Comparison of ENCODE assay signal across 9 cellular contexts in genomic region chr10:88583584-88583957, GRCh38. TPM values are rescaled to one million over a fixed set of nuclear protein-coding genes. Genes with fewer than 3 reads are reported as not detected.
DNase-seq lines count a peak whose midpoint lies in the region; ATAC-seq, FAIRE-seq and TF ChIP-seq lines count a peak whose summit lies in the region.
"Had no signal": no experiment of that assay in that cellular context is flagged by ENCODE, and none has a peak within 500 bp of the region (broad histone marks: within the 10 kb centered on the region; RNA-seq: fewer than 3 reads in every experiment).

No MANE protein-coding gene starts in this region.

- peak overlapping the region; percentile 51 for H3K4me2 ChIP-seq in GM12878 (ENCODE audit: control insufficient read depth, insufficient read depth)
- H3K4me2 ChIP-seq: BLaER1 had no signal

- POLR2A ChIA-PET in activated CD4-positive, alpha-beta T cell treated with anti-CD3 and anti-CD28 coated beads, Interleukin-2, amount 10 ng/mL, durations not matched to agents 7 days and 5 days (lab: Charles Lee) = no interaction called here
- POLR2A ChIA-PET in GM12878 (lab: Charles Lee) = interaction anchor here (0.5 to 1.4 kb wide), 3 partner anchors 15 to 713 kb away, joined by 3 to 5 read pairs (median 3); no protein-coding TSS in a partner anchor

- peak overlapping the region; percentile 86 for H3K9ac ChIP-seq in GM12878 (ENCODE audit: control insufficient read depth, insufficient read depth, low read length)
- H3K9ac ChIP-seq: BLaER1 had no signal

- H3K4me3 ChIP-seq in GM12878 (peak overlapping the region; percentile 69), lower leg skin (ENCODE audit: low read depth, poor library complexity, severe bottlenecking) (peak overlapping the region; percentile 65), thoracic aorta (peak overlapping the region; percentile 84)
- H3K4me3 ChIP-seq: BLaER1 had no signal

- no peak for TF ChIP-seq RAD21 in GM12878 (IDR thresholded peaks at IDR 0.05; ENCODE audit: insufficient read depth, low read depth, low read length)

- SMC1A ChIA-PET in GM12878 (lab: Charles Lee; ENCODE audit: uncharacterized antibody, unreplicated experiment) = interaction anchor here (1.0 to 2.5 kb wide), 6 partner anchors 13 to 660 kb away, joined by 3 to 10 read pairs (median 3); no protein-coding TSS in a partner anchor

- RAD21 ChIA-PET in GM12878 (lab: Charles Lee; ENCODE audit: unreplicated experiment) = interaction anchor here (1.0 to 1.9 kb wide), 3 partner anchors 13 to 16 kb away, joined by 4 to 6 read pairs (median 4); no protein-coding TSS in a partner anchor

- H3K27ac ChIP-seq in GM12878 (ENCODE audit: control insufficient read depth, insufficient read depth) (peak overlapping the region; percentile 87), thoracic aorta (peak overlapping the region; percentile 97)
- H3K27ac ChIP-seq: BLaER1 had no signal

- H3K4me1 Mint-ChIP-seq in activated CD4-positive, alpha-beta T cell treated with anti-CD3 and anti-CD28 coated beads, Interleukin-2, amount 10 ng/mL, durations not matched to agents 7 days and 5 days = peaks cover 14% of the 10 kb centered on the region

- intact Hi-C loops in GM12878 (cut with micrococcal nuclease; ENCODE audit: unreplicated experiment) = loop anchor here (5.0 kb wide), 1 partner anchor 229 kb away; no protein-coding TSS in a partner anchor
- intact Hi-C loops in lower leg skin (cut with DNase I; ENCODE audit: low total_unique reads) = no loop called here

- H3K9me3 Mint-ChIP-seq in activated CD4-positive, alpha-beta T cell treated with anti-CD3 and anti-CD28 coated beads, Interleukin-2, amount 10 ng/mL, durations not matched to agents 7 days and 5 days = no peaks in the 10 kb centered on the region

- H3K4me1 ChIP-seq in GM12878 (ENCODE audit: control insufficient read depth, insufficient read depth, low read length) (peaks cover 4% of the 10 kb centered on the region; the same call in 1 of the 2 replicates), thoracic aorta (ENCODE audit: control insufficient read depth in 1 of 2, low read depth in 2 of 2) (peaks cover 6 to 7% of the 10 kb centered on the region in 2 donors)
- H3K4me1 ChIP-seq: BLaER1 had no signal

- peaks cover 15% of the 10 kb centered on the region for H3K27me3 Mint-ChIP-seq in activated CD4-positive, alpha-beta T cell treated with anti-CD3 and anti-CD28 coated beads, Interleukin-2, amount 10 ng/mL, durations not matched to agents 7 days and 5 days

- in situ Hi-C loops in GM12878 (cut with MboI) = no loop called here

- CTCF ChIA-PET in activated CD4-positive, alpha-beta T cell treated with anti-CD3 and anti-CD28 coated beads, Interleukin-2, amount 10 ng/mL, durations not matched to agents 7 days and 5 days (lab: Charles Lee) = interaction anchor here (0.8 to 1.8 kb wide), 11 partner anchors 9 to 754 kb away, joined by 3 to 7 read pairs (median 4); no protein-coding TSS in a partner anchor
- CTCF ChIA-PET in GM12878 (lab: Yijun Ruan, JAX) = interaction anchor here (0.5 to 8.7 kb wide), 22 partner anchors 8 to 769 kb away, joined by 3 to 86 read pairs (median 5); no protein-coding TSS in a partner anchor

- no TSS peak for BruUV-seq in GM12878 (replicated peaks; lab: Mats Ljungman, UMichigan)

- peaks cover 2% of the 10 kb centered on the region for H3K36me3 Mint-ChIP-seq in activated CD4-positive, alpha-beta T cell treated with anti-CD3 and anti-CD28 coated beads, Interleukin-2, amount 10 ng/mL, durations not matched to agents 7 days and 5 days (ENCODE audit: low read depth)

- no peak for DNase-seq in activated CD4-positive, alpha-beta T cell treated with anti-CD3 and anti-CD28 coated beads, Interleukin-2, amount 10 ng/mL, durations not matched to agents 7 days and 5 days
- DNase-seq in activated CD4-positive, alpha-beta T cell treated with anti-CD3 and anti-CD28 coated beads for 48 hours = no peak
- DNase-seq in GM12878 (ENCODE audit: low read depth, low spot score) (no peak), lower leg skin (ENCODE audit: low spot score in 2 of 2) (no peak), thoracic aorta (ENCODE audit: low spot score) (no peak), C1 segment of cervical spinal cord (lab: John Stamatoyannopoulos, UW) (no peak), NCI-H2196 treated with DMSO at 0.1 percent for 48 hours (lab: John Stamatoyannopoulos, UW; ENCODE audit: unreplicated experiment) (no peak)
- DNase-seq in stimulated activated CD4-positive, alpha-beta T cell treated with anti-CD3 and anti-CD28 coated beads, Interleukin-4, amount 100 ng/mL, for 24 hours = no peak

- no peak for TF ChIP-seq POLR2A in GM12878 (IDR thresholded peaks at IDR 0.05; ENCODE audit: low read depth, low read length)
- no peak for TF ChIP-seq POLR2A in lower leg skin (IDR thresholded peaks at IDR 0.05)

- 41% methylated on average over 7 of the region's 7 CpGs for WGBS in GM12878 (ENCODE audit: insufficient coverage, insufficient replicate concordance, low lambda C conversion rate, missing lambda C conversion rate)
- WGBS in lower leg skin, 2 donors = 54 to 56% methylated on average over 7 of the region's 7 CpGs

- TF ChIP-seq EP300 in GM12878 (IDR thresholded peaks at IDR 0.05; ENCODE audit: borderline replicate concordance in 1 of 2, control insufficient read depth in 1 of 2, low read depth in 2 of 2, low read length in 2 of 2) = no peak

- ATAC-seq in GM12878 = no peak
- ATAC-seq in thoracic aorta (ENCODE audit: insufficient number of reproducible peaks, low FRiP score, low read depth) = no peak

- H3K36me3 ChIP-seq in GM12878 (ENCODE audit: control insufficient read depth in 2 of 2, insufficient read depth in 2 of 2, low read length in 1 of 2) = no peaks in the 10 kb centered on the region
- no peaks in the 10 kb centered on the region for H3K36me3 ChIP-seq in thoracic aorta
- H3K36me3 ChIP-seq: BLaER1 had no signal

- peak overlapping the region; percentile 76 for H3K4me3 Mint-ChIP-seq in activated CD4-positive, alpha-beta T cell treated with anti-CD3 and anti-CD28 coated beads, Interleukin-2, amount 10 ng/mL, durations not matched to agents 7 days and 5 days

- TF ChIP-seq CTCF in GM12878 (IDR thresholded peaks at IDR 0.05 in 2 of 3, conservative IDR thresholded peaks at IDR 0.05 in 1 of 3; ENCODE audit: control insufficient read depth in 2 of 3, extremely low read depth in 1 of 3, insufficient read depth in 1 of 3, low read depth in 3 of 3, low read length in 3 of 3) = no peak
- no peak for TF ChIP-seq CTCF in lower leg skin (IDR thresholded peaks at IDR 0.05)
- no peak for TF ChIP-seq CTCF in thoracic aorta (IDR thresholded peaks at IDR 0.05)

- H3K79me2 ChIP-seq in GM12878 (ENCODE audit: control insufficient read depth, insufficient read depth, low read length) = no peaks in the 10 kb centered on the region; the same call in 1 of the 2 replicates

- FAIRE-seq in GM12878 (lab: Jason Lieb, UNC) = no peak

- H3K9me3 ChIP-seq in GM12878 (replicated peaks; ENCODE audit: control insufficient read depth, insufficient read depth, low read length) (no peaks in the 10 kb centered on the region; the same call in 2 of the 3 replicates), thoracic aorta (no peaks in the 10 kb centered on the region)

- no peaks in the 10 kb centered on the region for H4K20me1 ChIP-seq in GM12878 (ENCODE audit: control insufficient read depth, insufficient read depth)
- H4K20me1 ChIP-seq: BLaER1 had no signal

- peak overlapping the region; percentile 84 for H2AFZ ChIP-seq in GM12878 (ENCODE audit: control insufficient read depth, low read depth, low read length)

- no peaks in the 10 kb centered on the region for H3K27me3 ChIP-seq in GM12878 (replicated peaks in 1 of 2; ENCODE audit: control insufficient read depth in 2 of 2, insufficient read depth in 2 of 2, low read length in 1 of 2)
- H3K27me3 ChIP-seq in thoracic aorta (replicated peaks; ENCODE audit: insufficient read depth) = no peaks in the 10 kb centered on the region
- H3K27me3 ChIP-seq: BLaER1 had no signal

- peak overlapping the region; percentile 90 for H3K27ac Mint-ChIP-seq in activated CD4-positive, alpha-beta T cell treated with anti-CD3 and anti-CD28 coated beads, Interleukin-2, amount 10 ng/mL, durations not matched to agents 7 days and 5 days

RNA-seq across cellular contexts. Expression of gene RNLS, which starts 0.5 kb away (rescaled TPM):
- total RNA-seq in activated CD4-positive, alpha-beta T cell treated with anti-CD3 and anti-CD28 coated beads, Interleukin-2, amount 10 ng/mL, durations not matched to agents 7 days and 5 days = 1 to 10 TPM; 1.2 to 1.8 TPM
- total RNA-seq in GM12878 (2013; cell fraction: nucleolus; rRNA removed) = 13.9 and 16.0 TPM in 2 replicates
- total RNA-seq in GM12878 (2014; rRNA removed) (4.7 and 6.5 TPM in 2 replicates), GM12878 (2014; rRNA removed; fragmentation: Illumina TruSeq; extraction: Trizol) (3.4 and 3.7 TPM in 2 replicates), GM12878 (2021) (4.1 and 5.5 TPM in 2 replicates), lower leg skin (10 to 100 TPM in 2 of 4 donors, 1 to 10 TPM in 2; 6.8 to 18.3 (median 10.9) TPM), thoracic aorta (1 to 10 TPM; 6.2 to 9.4 TPM)
- 3.3 TPM for polyA plus RNA-seq in GM12878 (2011; ENCODE audit: low read depth)
- polyA plus RNA-seq in GM12878 (2011; rRNA removed) (4.1 and 5.3 TPM in 2 replicates), GM12878 (2014; fragmentation: Illumina TruSeq; extraction: Trizol) (4.5 and 5.6 TPM in 2 replicates), GM12878 (2014; fragmentation: Nextera tagmentation; extraction: Ambion mirVana) (1 to 10 TPM; 3.7 to 4.1 TPM), GM12878 (2014; rRNA removed) (4.9 and 6.7 TPM in 2 replicates), GM12878 (2016; fragmentation: Nextera tagmentation; extraction: Ambion mirVana) (1 to 10 TPM; 6.1 to 6.6 TPM)
- polyA plus RNA-seq in GM12878 (2011; cell fraction: cytosol; rRNA removed) = 3.5 and 4.0 TPM in 2 replicates
- 1.4 and 3.1 TPM in 2 replicates for polyA plus RNA-seq in GM12878 (2011; cell fraction: nucleus; rRNA removed)
- 3.0 and 5.1 TPM in 2 replicates for polyA plus RNA-seq in GM12878 (2012)
- polyA minus RNA-seq in GM12878 (2011; rRNA and poly(A)+ RNA removed) = 2.0 and 4.1 TPM in 2 replicates
- not detected in 2 replicates for polyA minus RNA-seq in GM12878 (2011; cell fraction: cytosol; rRNA and poly(A)+ RNA removed)
- polyA minus RNA-seq in GM12878 (2011; cell fraction: nucleus; rRNA and poly(A)+ RNA removed) = 4.7 and 4.9 TPM in 2 replicates

RNA-seq across cellular contexts. Expression of gene LIPJ, which starts 3.0 kb away (rescaled TPM):
- not detected for total RNA-seq in activated CD4-positive, alpha-beta T cell treated with anti-CD3 and anti-CD28 coated beads, Interleukin-2, amount 10 ng/mL, durations not matched to agents 7 days and 5 days
- 0.81 and 0.96 TPM in 2 replicates for total RNA-seq in GM12878 (2013; cell fraction: nucleolus; rRNA removed)
- total RNA-seq in GM12878 (2014; rRNA removed) (0.23 and 0.27 TPM in 2 replicates), GM12878 (2014; rRNA removed; fragmentation: Illumina TruSeq; extraction: Trizol) (0.13 and 0.28 TPM in 2 replicates), GM12878 (2021) (0.11 TPM in 1 of 2 replicates, not detected in the other), lower leg skin (under 1 TPM in 1 of 4 donors, not detected in 3; 0.15 TPM), thoracic aorta (under 1 TPM in 1 of 2 donors, not detected in 1; 0.27 TPM)
- polyA plus RNA-seq in GM12878 (2011; ENCODE audit: low read depth) = not detected
- polyA plus RNA-seq in GM12878 (2011; rRNA removed) (0.08 TPM in 1 of 2 replicates, not detected in the other), GM12878 (2014; fragmentation: Illumina TruSeq; extraction: Trizol) (0.03 TPM in 1 of 2 replicates, not detected in the other), GM12878 (2014; fragmentation: Nextera tagmentation; extraction: Ambion mirVana) (not detected), GM12878 (2014; rRNA removed) (not detected in 2 replicates), GM12878 (2016; fragmentation: Nextera tagmentation; extraction: Ambion mirVana) (under 1 TPM in 1 of 2 experiments, not detected in 1; 0.08 TPM)
- not detected in 2 replicates for polyA plus RNA-seq in GM12878 (2011; cell fraction: cytosol; rRNA removed)
- 0.03 and 0.04 TPM in 2 replicates for polyA plus RNA-seq in GM12878 (2011; cell fraction: nucleus; rRNA removed)
- 0.05 and 0.07 TPM in 2 replicates for polyA plus RNA-seq in GM12878 (2012)
- polyA minus RNA-seq in GM12878 (2011; rRNA and poly(A)+ RNA removed) = 0.07 TPM in 1 of 2 replicates, not detected in the other
- not detected in 2 replicates for polyA minus RNA-seq in GM12878 (2011; cell fraction: cytosol; rRNA and poly(A)+ RNA removed)
- polyA minus RNA-seq in GM12878 (2011; cell fraction: nucleus; rRNA and poly(A)+ RNA removed) = 0.48 TPM in 1 of 2 replicates, not detected in the other
